In the genomic region with DNA sequence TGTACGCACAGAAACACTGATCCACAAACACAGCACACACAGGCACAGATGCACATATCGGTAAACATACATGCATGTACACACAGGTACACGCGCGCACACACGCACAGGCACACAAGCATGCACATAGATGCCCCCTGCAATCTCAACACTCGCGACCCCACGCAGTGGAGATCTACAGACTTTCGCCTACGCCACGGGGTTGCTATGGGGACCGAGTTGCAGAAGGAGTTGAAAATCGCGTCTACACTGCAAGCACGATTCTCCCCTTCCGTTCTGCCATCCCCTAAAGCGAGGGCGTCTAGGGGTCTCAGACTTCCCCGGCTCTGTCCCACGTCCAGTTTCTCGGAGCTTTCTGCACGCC, we compare ENCODE assay signal across 9 cellular contexts. TPM values are rescaled to one million over a fixed set of nuclear protein-coding genes. Genes with fewer than 3 reads are reported as not detected.
A peak's percentile ranks its signal among the peaks of the same experiment; 100 is the strongest.
DNase-seq lines count a peak whose midpoint lies in the region; ATAC-seq and TF ChIP-seq lines count a peak whose summit lies in the region.
"Had no signal": no experiment of that assay in that cellular context is flagged by ENCODE, and none has a peak within 500 bp of the region (broad histone marks: within the 10 kb centered on the region; RNA-seq: fewer than 3 reads in every experiment).

No MANE protein-coding gene starts in this region.

- no peak overlapping the region for H2BK120ac ChIP-seq in mesendoderm (ENCODE audit: low read depth, low read length)

- no CpG with 5 or more reads among the region's 23 CpGs for WGBS in mesendoderm (ENCODE audit: extremely low coverage, insufficient coverage, low lambda C conversion rate)
- 23 to 37% methylated on average over 16 to 23 of the region's 23 CpGs for WGBS in upper lobe of left lung, 2 donors

- no peak overlapping the region for H4K8ac ChIP-seq in mesendoderm (ENCODE audit: low read depth, low read length)

- no peaks in the 10 kb centered on the region for H3K79me1 ChIP-seq in mesendoderm (ENCODE audit: low read length)

- no peak overlapping the region for H2BK5ac ChIP-seq in mesendoderm (ENCODE audit: low read length)

- peak overlapping the region; percentile 74 for H3K9ac ChIP-seq in mesendoderm (ENCODE audit: low read length)

- peak overlapping the region; percentile 91 for H3K18ac ChIP-seq in mesendoderm (ENCODE audit: low read length)

- no peaks in the 10 kb centered on the region for H3K36me3 Mint-ChIP-seq in activated T-cell treated with anti-CD3 and anti-CD28 coated beads, Interleukin-2, amount 50 U/mL, for 4 hours (ENCODE audit: insufficient read depth)
- no peaks in the 10 kb centered on the region for H3K36me3 Mint-ChIP-seq in central memory CD8-positive, alpha-beta T cell (ENCODE audit: insufficient read depth)

- no peak for TF ChIP-seq EP300 in upper lobe of left lung (IDR thresholded peaks at IDR 0.05)

- H3K4me1 Mint-ChIP-seq in activated T-cell treated with anti-CD3 and anti-CD28 coated beads, Interleukin-2, amount 50 U/mL, for 4 hours (ENCODE audit: low read depth): peaks cover 17% of the 10 kb centered on the region
- peaks cover 21% of the 10 kb centered on the region for H3K4me1 Mint-ChIP-seq in central memory CD8-positive, alpha-beta T cell

- no peak overlapping the region for H3K27ac Mint-ChIP-seq in central memory CD8-positive, alpha-beta T cell (ENCODE audit: low read depth)

- H3K9me3 Mint-ChIP-seq in activated T-cell treated with anti-CD3 and anti-CD28 coated beads, Interleukin-2, amount 50 U/mL, for 4 hours: no peaks in the 10 kb centered on the region
- H3K9me3 Mint-ChIP-seq in central memory CD8-positive, alpha-beta T cell: no peaks in the 10 kb centered on the region

- H3K4me1 ChIP-seq in mesendoderm (ENCODE audit: control insufficient read depth, low read depth, low read length): peaks cover 14% of the 10 kb centered on the region
- peaks cover 15 to 23% (median 20%) of the 10 kb centered on the region in 4 donors for H3K4me1 ChIP-seq in upper lobe of left lung

- H3K36me3 ChIP-seq in mesendoderm (ENCODE audit: control insufficient read depth, insufficient read depth, low read length) (no peaks in the 10 kb centered on the region), upper lobe of left lung (peaks cover 0 to 6% (median 3%) of the 10 kb centered on the region in 4 donors)

- H3K4me3 ChIP-seq in mesendoderm (ENCODE audit: low read length) (peak overlapping the region; percentile 38), upper lobe of left lung (peak overlapping the region in 3 of 4 donors; percentile 42 to 55 (median 51))

- H3K4me3 Mint-ChIP-seq in activated T-cell treated with anti-CD3 and anti-CD28 coated beads, Interleukin-2, amount 50 U/mL, for 4 hours: peak overlapping the region; percentile 72
- peak overlapping the region; percentile 83 for H3K4me3 Mint-ChIP-seq in central memory CD8-positive, alpha-beta T cell

- peak overlapping the region; percentile 93 for H3K4ac ChIP-seq in mesendoderm (ENCODE audit: low read depth, low read length)

- H3K56ac ChIP-seq in mesendoderm (ENCODE audit: low read length): peak overlapping the region; percentile 83

- no peak for TF ChIP-seq CTCF in upper lobe of left lung (IDR thresholded peaks at IDR 0.05)

- peak; percentile 28 to 42 for ATAC-seq in activated T-cell treated with anti-CD3 and anti-CD28 coated beads, Interleukin-2, amount 50 U/mL, for 4 hours
- ATAC-seq in central memory CD8-positive, alpha-beta T cell (replicated peaks; ENCODE audit: extremely low read depth, poor library complexity, severe bottlenecking): no peak
- ATAC-seq in upper lobe of left lung (ENCODE audit: low FRiP score in 2 of 2) (peak in 1 of 2 donors; percentile 8), GM21390 (IDR thresholded peaks at IDR 0.05; ENCODE audit: unreplicated experiment) (no peak), HG03097 (IDR thresholded peaks at IDR 0.05; ENCODE audit: low FRiP score, unreplicated experiment) (no peak)

- DNase-seq in activated T-cell treated with anti-CD3 and anti-CD28 coated beads, Interleukin-2, amount 50 U/mL, for 4 hours: no peak
- DNase-seq in activated T-cell treated with anti-CD3 and anti-CD28 coated beads for 4 hours (no peak), mesendoderm (no peak), upper lobe of left lung (no peak), NCI-H1436 treated with DMSO at 0.1 percent for 48 hours (lab: John Stamatoyannopoulos, UW) (no peak)
- DNase-seq in central memory CD8-positive, alpha-beta T cell (ENCODE audit: low spot score in 2 of 2): no peak
- DNase-seq: NCI-H2029 had no signal

- H3K4me2 ChIP-seq in mesendoderm (ENCODE audit: low read length): peak overlapping the region; percentile 10

- H2AK5ac ChIP-seq in mesendoderm (ENCODE audit: low read length): no peak overlapping the region

- no peak overlapping the region for H2BK15ac ChIP-seq in mesendoderm (replicated peaks; ENCODE audit: low read depth)

- no peak for TF ChIP-seq POLR2A in upper lobe of left lung (IDR thresholded peaks at IDR 0.05)

- H3K79me2 ChIP-seq in mesendoderm (ENCODE audit: control insufficient read depth, insufficient read depth, low read length): no peaks in the 10 kb centered on the region

- H4K5ac ChIP-seq in mesendoderm (ENCODE audit: low read length): no peak overlapping the region

- H3K9me3 ChIP-seq in upper lobe of left lung: no peaks in the 10 kb centered on the region

- no peaks in the 10 kb centered on the region for H3K27me3 ChIP-seq in mesendoderm (ENCODE audit: insufficient read depth, low read length, poor library complexity)
- H3K27me3 ChIP-seq in upper lobe of left lung: peaks cover 0 to 20% (median 9%) of the 10 kb centered on the region in 4 donors

- no peak overlapping the region for H3K23ac ChIP-seq in mesendoderm (ENCODE audit: low read length)

- H3K27me3 Mint-ChIP-seq in activated T-cell treated with anti-CD3 and anti-CD28 coated beads, Interleukin-2, amount 50 U/mL, for 4 hours (ENCODE audit: low read depth): peaks cover 9% of the 10 kb centered on the region
- peaks cover 18% of the 10 kb centered on the region for H3K27me3 Mint-ChIP-seq in central memory CD8-positive, alpha-beta T cell

- H3K27ac ChIP-seq in mesendoderm (ENCODE audit: low read depth, low read length): no peak overlapping the region
- H3K27ac ChIP-seq in upper lobe of left lung: peak overlapping the region in 1 of 4 donors; percentile 18

RNA-seq across cellular contexts. Expression of a gene that starts 0.8 kb away (rescaled TPM):
- total RNA-seq in activated T-cell treated with anti-CD3 and anti-CD28 coated beads, Interleukin-2, amount 50 U/mL, for 4 hours: 1 to 10 TPM in 1 of 3 donors, under 1 TPM in 2; 0.57 to 1.1 (median 0.66) TPM
- 1.4 TPM for polyA plus RNA-seq in mesendoderm (2013, experiment 1 of 2)
- 1.1 TPM for polyA plus RNA-seq in mesendoderm (2013, experiment 2 of 2)
- total RNA-seq in upper lobe of left lung: 10 to 100 TPM in 1 of 6 donors, 1 to 10 TPM in 5; 1.2 to 21.0 (median 2.4) TPM

RNA-seq across cellular contexts. Expression of a gene that starts 9.2 kb away (rescaled TPM):
- total RNA-seq in activated T-cell treated with anti-CD3 and anti-CD28 coated beads, Interleukin-2, amount 50 U/mL, for 4 hours: 10 to 100 TPM; 43.8 to 47.5 (median 46.6) TPM
- 15.8 TPM for polyA plus RNA-seq in mesendoderm (2013, experiment 1 of 2)
- polyA plus RNA-seq in mesendoderm (2013, experiment 2 of 2): 15.4 TPM
- 10 to 100 TPM; 25.7 to 43.0 (median 30.8) TPM for total RNA-seq in upper lobe of left lung

Comparison
In these comparisons a context has a peak if more than half of its experiments do, and no peak if none do; other contexts are left out.
1. ATAC-seq: peak in activated T-cell treated with anti-CD3 and anti-CD28 coated beads, Interleukin-2, amount 50 U/mL, for 4 hours (2 of 2); none in central memory CD8-positive, alpha-beta T cell (single experiment), GM21390 (single experiment) and HG03097 (single experiment).